In genomic region chr11:75265851-75266531, GRCh38 we compare ENCODE assay signal across 18 cellular contexts. TPM values are rescaled to one million over a fixed set of nuclear protein-coding genes. Genes with fewer than 3 reads are reported as not detected.
DNase-seq lines count a peak whose midpoint lies in the region; ATAC-seq and TF ChIP-seq lines count a peak whose summit lies in the region.
"Had no signal": no experiment of that assay in that cellular context is flagged by ENCODE, and none has a peak within 500 bp of the region (broad histone marks: within the 10 kb centered on the region; RNA-seq: fewer than 3 reads in every experiment).

No MANE protein-coding gene starts in this region.

- CTCF ChIA-PET in SK-N-SH (lab: Yijun Ruan, JAX) = interaction anchor here (0.8 to 3.2 kb wide), 6 partner anchors 14 to 126 kb away, joined by 3 to 13 read pairs (median 4); no protein-coding TSS in a partner anchor

- intact Hi-C loops in ovary (cut with DNase I) = no loop called here

- H3K9ac ChIP-seq in SK-N-SH = no peak overlapping the region
- H3K9ac ChIP-seq in neural progenitor cell = no peak overlapping the region

- H3F3A ChIP-seq in SK-N-SH (replicated peaks; ENCODE audit: insufficient read depth) = peaks cover under 1% of the 10 kb centered on the region
- no peaks in the 10 kb centered on the region for H3F3A ChIP-seq in neural progenitor cell (ENCODE audit: low read depth)

- no peaks in the 10 kb centered on the region for H3K9me2 ChIP-seq in SK-N-SH

- H3K36me3 Mint-ChIP-seq in neural progenitor cell = no peaks in the 10 kb centered on the region

- TF ChIP-seq EP300 in SK-N-SH (IDR thresholded peaks at IDR 0.05; ENCODE audit: borderline replicate concordance in 1 of 2, low read depth in 1 of 2, low read length in 1 of 2) = no peak
- TF ChIP-seq EP300 in ovary (IDR thresholded peaks at IDR 0.05) = no peak

- H3K4me2 ChIP-seq in SK-N-SH = no peak overlapping the region
- H3K4me2 ChIP-seq in neural progenitor cell = no peak overlapping the region

- no peaks in the 10 kb centered on the region for H3K27me3 ChIP-seq in SK-N-SH (ENCODE audit: insufficient read depth)
- no peaks in the 10 kb centered on the region for H3K27me3 ChIP-seq in ovary
- no peaks in the 10 kb centered on the region for H3K27me3 ChIP-seq in neural progenitor cell
- H3K27me3 ChIP-seq: tibial artery had no signal

- no peak overlapping the region for H3K4me3 Mint-ChIP-seq in neural progenitor cell

- peak; percentile 65 for DNase-seq in SK-N-SH
- DNase-seq in NOMO-1 treated with dmso at 0.1 percent for 144 hours (lab: John Stamatoyannopoulos, UW; ENCODE audit: unreplicated experiment) = peak; percentile 55
- peak; percentile 59 for DNase-seq in fibroblast of mammary gland (ENCODE audit: low read depth)
- peak in 4 of 5 donors; percentile 7 to 17 (median 8) for DNase-seq in ovary
- no peak for DNase-seq in NCI-H82 (lab: John Stamatoyannopoulos, UW)
- DNase-seq in neural progenitor cell (ENCODE audit: low spot score) = no peak
- DNase-seq: activated CD4-positive, alpha-beta T cell treated with anti-CD3 and anti-CD28 coated beads for 48 hours; activated gamma-delta T cell treated with Interleukin-2 at 50 U/mL for 16 hours; cerebellar nuclear complex; NCI-H69; SW 1271 had no signal

- H3K79me2 ChIP-seq in SK-N-SH (ENCODE audit: insufficient read depth) = no peaks in the 10 kb centered on the region
- H3K79me2 ChIP-seq in neural progenitor cell (ENCODE audit: low read depth) = no peaks in the 10 kb centered on the region

- peaks cover 4% of the 10 kb centered on the region for H3K27me3 Mint-ChIP-seq in neural progenitor cell (ENCODE audit: insufficient read depth, low read depth)

- TF ChIP-seq RAD21 in SK-N-SH (IDR thresholded peaks at IDR 0.05; ENCODE audit: low read length) = no peak

- H3K4me1 ChIP-seq in SK-N-SH (ENCODE audit: control insufficient read depth in 1 of 2, insufficient read depth in 2 of 2, low read depth in 1 of 2, low read length in 1 of 2) (peaks cover 0 to 12% of the 10 kb centered on the region in 2 experiments; a peak in 1 of 4 replicates), ovary (ENCODE audit: insufficient read depth) (no peaks in the 10 kb centered on the region), neural progenitor cell (no peaks in the 10 kb centered on the region)
- H3K4me1 ChIP-seq: HAP-1 had no signal

- H3K27ac Mint-ChIP-seq in neural progenitor cell = no peak overlapping the region

- 80% methylated on average over 17 of the region's 17 CpGs for WGBS in SK-N-SH (ENCODE audit: low lambda C conversion rate)
- WGBS in ovary, 3 donors = 79 to 80% (median 79%) methylated on average over 17 of the region's 17 CpGs

- no peak for TF ChIP-seq CTCF in SK-N-SH (IDR thresholded peaks at IDR 0.05)
- no peak for TF ChIP-seq CTCF in fibroblast of mammary gland (conservative IDR thresholded peaks at IDR 0.05; ENCODE audit: control insufficient read depth, insufficient read depth, low read depth, low read length)
- TF ChIP-seq CTCF in ovary (IDR thresholded peaks at IDR 0.05) = no peak
- no peak for TF ChIP-seq CTCF in neural progenitor cell (IDR thresholded peaks at IDR 0.05)

- no peaks in the 10 kb centered on the region for H4K20me1 ChIP-seq in SK-N-SH (ENCODE audit: insufficient read depth)
- H4K20me1 ChIP-seq in neural progenitor cell (ENCODE audit: low read depth) = no peaks in the 10 kb centered on the region

- ATAC-seq in SK-N-SH treated with all-trans-retinoic acid at 6 μM for 48 hours (no peak; the same call in 2 of the 3 replicates), HG03571 (IDR thresholded peaks at IDR 0.05; ENCODE audit: unreplicated experiment) (no peak)

- H3K36me3 ChIP-seq in SK-N-SH (replicated peaks in 1 of 2; ENCODE audit: control insufficient read depth in 1 of 2, insufficient read depth in 2 of 2, low read length in 1 of 2) (no peaks in the 10 kb centered on the region), ovary (no peaks in the 10 kb centered on the region), neural progenitor cell (no peaks in the 10 kb centered on the region)
- H3K36me3 ChIP-seq: HAP-1 had no signal

- no peak for TF ChIP-seq POLR2A in ovary (IDR thresholded peaks at IDR 0.05)

- H3K4me3 ChIP-seq in SK-N-SH (ENCODE audit: low read depth in 2 of 2, low read length in 1 of 2) (no peak overlapping the region), fibroblast of mammary gland (ENCODE audit: control insufficient read depth, low read depth, low read length) (no peak overlapping the region), ovary (no peak overlapping the region), neural progenitor cell (no peak overlapping the region)
- H3K4me3 ChIP-seq: HAP-1, tibial artery had no signal

- no peaks in the 10 kb centered on the region for H3K9me3 Mint-ChIP-seq in neural progenitor cell

- POLR2A ChIA-PET in SK-N-SH (lab: Yijun Ruan, JAX) = no interaction called here

- no peaks in the 10 kb centered on the region for H3K4me1 Mint-ChIP-seq in neural progenitor cell

- H3K27ac ChIP-seq in SK-N-SH (ENCODE audit: low read depth in 2 of 2, low read length in 1 of 2) (no peak overlapping the region), ovary (no peak overlapping the region), neural progenitor cell (no peak overlapping the region)
- H3K27ac ChIP-seq: 22Rv1, tibial artery had no signal

- H3K9me3 ChIP-seq in SK-N-SH (no peaks in the 10 kb centered on the region), ovary (no peaks in the 10 kb centered on the region), neural progenitor cell (ENCODE audit: low read depth) (no peaks in the 10 kb centered on the region)
- H3K9me3 ChIP-seq: HAP-1, tibial artery had no signal

- H2AFZ ChIP-seq in SK-N-SH (ENCODE audit: low read depth) (no peak overlapping the region), neural progenitor cell (replicated peaks) (no peak overlapping the region)

TF ChIP-seq in SK-N-SH, 30 proteins besides CTCF, POLR2A, EP300 and RAD21 (continues in another document):
- TF ChIP-seq IRF3 (IDR thresholded peaks at IDR 0.05; ENCODE audit: low read depth, low read length) = no peak
- TF ChIP-seq TEAD4 (IDR thresholded peaks at IDR 0.05; ENCODE audit: borderline replicate concordance, insufficient read depth) = no peak
- no peak for TF ChIP-seq CHD2 (IDR thresholded peaks at IDR 0.05; ENCODE audit: low read length, partially characterized antibody)
- no peak for TF ChIP-seq RFX5 (IDR thresholded peaks at IDR 0.05; ENCODE audit: low read length)
- no peak for TF ChIP-seq MEF2A (IDR thresholded peaks at IDR 0.05; ENCODE audit: borderline replicate concordance, low read depth)
- TF ChIP-seq NFIC (IDR thresholded peaks at IDR 0.05; ENCODE audit: borderline replicate concordance) = no peak
- no peak for TF ChIP-seq TAF1 (IDR thresholded peaks at IDR 0.05; ENCODE audit: borderline replicate concordance, low read depth, low read length)
- TF ChIP-seq JUND (IDR thresholded peaks at IDR 0.05) = no peak
- TF ChIP-seq SIN3A (IDR thresholded peaks at IDR 0.05; ENCODE audit: borderline replicate concordance, low read depth, low read length) = no peak
- TF ChIP-seq YY1 (IDR thresholded peaks at IDR 0.05; ENCODE audit: low read depth) = no peak
- TF ChIP-seq EZH2phosphoT487 (IDR thresholded peaks at IDR 0.05; ENCODE audit: borderline replicate concordance, low read depth) = no peak
- TF ChIP-seq GATA2 (CRISPR knock-in tag; IDR thresholded peaks at IDR 0.05) = no peak

TF ChIP-seq in SK-N-SH treated with all-trans-retinoic acid at 6 μM for 48 hours, 23 proteins besides CTCF, POLR2A, EP300 and RAD21 (continues in another document):
- TF ChIP-seq ZNF70 (CRISPR knock-in tag; IDR thresholded peaks at IDR 0.05) = no peak
- TF ChIP-seq TOX (CRISPR knock-in tag; IDR thresholded peaks at IDR 0.05; ENCODE audit: borderline replicate concordance) = no peak
- no peak for TF ChIP-seq OSR1 (CRISPR knock-in tag; IDR thresholded peaks at IDR 0.05)
- TF ChIP-seq ARNTL (CRISPR knock-in tag; IDR thresholded peaks at IDR 0.05; ENCODE audit: borderline replicate concordance, low read depth) = no peak
- TF ChIP-seq CSDC2 (CRISPR knock-in tag; IDR thresholded peaks at IDR 0.05) = no peak
- TF ChIP-seq ZNF8 (CRISPR knock-in tag; IDR thresholded peaks at IDR 0.05) = no peak
- no peak for TF ChIP-seq ZC3H10 (CRISPR knock-in tag; IDR thresholded peaks at IDR 0.05)
- no peak for TF ChIP-seq PATZ1 (CRISPR knock-in tag; IDR thresholded peaks at IDR 0.05; ENCODE audit: borderline replicate concordance)
- no peak for TF ChIP-seq CREB5 (CRISPR knock-in tag; IDR thresholded peaks at IDR 0.05; ENCODE audit: low read depth)

RNA-seq across cellular contexts. Expression of gene TPBGL, which starts 25.4 kb away (rescaled TPM):
- polyA plus RNA-seq in SK-N-SH (2012; rRNA removed) (0.03 TPM in 1 of 2 replicates, not detected in the other), ovary (under 1 TPM; 0.19 to 0.27 TPM)
- 0.03 and 0.04 TPM in 2 replicates for polyA plus RNA-seq in SK-N-SH (2012; cell fraction: cytosol; rRNA removed)
- 0.04 TPM in 1 of 2 replicates, not detected in the other for polyA plus RNA-seq in SK-N-SH (2012; cell fraction: nucleus; rRNA removed)
- total RNA-seq in ovary (under 1 TPM in 5 of 7 donors, not detected in 2; 0.13 to 0.47 (median 0.32) TPM), neural progenitor cell (ENCODE audit: low replicate concordance) (not detected in 2 replicates)
- total RNA-seq: fibroblast of lung, skeletal muscle tissue had no signal
- polyA plus RNA-seq: fibroblast of lung had no signal

Comparison
In these comparisons a context has a peak if more than half of its experiments do, and no peak if none do; other contexts are left out.
1. DNase-seq: peak in SK-N-SH (single experiment), NOMO-1 treated with dmso at 0.1 percent for 144 hours (single experiment), fibroblast of mammary gland (single experiment) and ovary (4 of 5); none in NCI-H82 (single experiment) and neural progenitor cell (single experiment).